In the genomic region with DNA sequence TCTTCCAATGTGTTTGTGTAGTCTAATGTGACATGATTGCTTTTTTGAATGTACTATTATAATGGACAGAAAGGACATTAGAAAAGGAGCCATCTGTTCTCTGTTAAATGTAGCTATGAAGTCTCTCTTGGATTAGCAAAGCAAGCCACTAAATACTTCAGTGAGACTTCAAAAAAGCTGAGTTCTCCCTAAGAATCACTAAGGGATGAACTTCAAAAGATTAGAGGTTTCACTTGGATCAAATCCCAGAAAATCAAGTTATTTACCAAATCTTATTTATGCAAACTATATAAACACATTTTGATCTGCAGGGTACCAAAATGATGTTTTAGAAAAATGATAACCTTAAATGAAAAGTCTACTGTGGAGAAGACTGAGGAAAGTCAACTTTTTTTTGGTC, we compare ENCODE assay signal across 19 cellular contexts.
DNase-seq lines count a peak whose midpoint lies in the region; ATAC-seq and FAIRE-seq lines count a peak whose summit lies in the region.
"Had no signal": no experiment of that assay in that cellular context is flagged by ENCODE, and none has a peak within 500 bp of the region (broad histone marks: within the 10 kb centered on the region; RNA-seq: fewer than 3 reads in every experiment).

No MANE protein-coding gene starts in this region.

- DNase-seq in NCI-H69 (lab: John Stamatoyannopoulos, UW) (peak; percentile 50), fibroblast of gingiva (ENCODE audit: low read depth) (peak; percentile 14), NCI-H748 treated with DMSO at 0.1 percent for 48 hours (lab: John Stamatoyannopoulos, UW) (no peak), left lobe of liver (ENCODE audit: low spot score) (no peak), NCI-H1092 (lab: John Stamatoyannopoulos, UW) (no peak)
- DNase-seq: C1 segment of cervical spinal cord; Calu3; CD4-positive, alpha-beta memory T cell; COR-L47; DMS53; DMS79 treated with DMSO at 0.1 percent for 48 hours; GF-D8; H7; HCEC 1CT had no signal

- ATAC-seq in left lobe of liver = no peak
- ATAC-seq in HG02938 (IDR thresholded peaks at IDR 0.05; ENCODE audit: unreplicated experiment) = no peak

- peak; percentile 60 for FAIRE-seq in islet of Langerhans (lab: Jason Lieb, UNC)
- FAIRE-seq: GM12891, GM18507, H1 had no signal

Comparison
In these comparisons a context has a peak if more than half of its experiments do, and no peak if none do; other contexts are left out.
1. DNase-seq: peak in NCI-H69 (single experiment) and fibroblast of gingiva (single experiment); none in NCI-H748 treated with DMSO at 0.1 percent for 48 hours (single experiment), left lobe of liver (single experiment) and NCI-H1092 (single experiment).